32 cellular contexts compared by ENCODE assay signal in the genomic region with DNA sequence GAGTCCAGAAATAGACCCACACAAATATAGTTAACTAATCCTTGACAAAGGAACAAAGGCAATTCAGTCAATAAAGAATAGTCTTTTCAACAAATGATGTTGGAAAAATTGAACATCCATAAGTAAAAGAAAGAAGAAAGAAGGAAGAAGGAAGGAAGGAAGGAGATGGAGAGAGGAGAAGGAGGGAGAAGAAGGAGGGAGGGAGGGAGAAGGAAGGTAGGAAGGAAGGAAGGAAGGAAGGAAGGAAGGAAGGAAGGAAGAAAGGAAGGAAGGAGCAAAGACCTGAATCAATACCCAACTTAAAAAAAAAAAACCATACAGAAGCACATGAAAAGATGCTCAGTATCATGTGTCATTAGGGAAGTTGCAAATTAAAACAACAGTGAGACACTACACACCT.
DNase-seq lines count a peak whose midpoint lies in the region; ATAC-seq, FAIRE-seq and TF ChIP-seq lines count a peak whose summit lies in the region.
"Had no signal": no experiment of that assay in that cellular context is flagged by ENCODE, and none has a peak within 500 bp of the region (broad histone marks: within the 10 kb centered on the region; RNA-seq: fewer than 3 reads in every experiment).

No MANE protein-coding gene starts in this region.

- H3K4me1 ChIP-seq in A673 (ENCODE audit: insufficient read depth, low read length, poor library complexity, severe bottlenecking) (peaks cover 5% of the 10 kb centered on the region), HEK293 (ENCODE audit: control insufficient read depth, insufficient read depth, low read length) (no peaks in the 10 kb centered on the region; the same call in 1 of the 2 replicates), K562 (replicated peaks in 1 of 2; ENCODE audit: control insufficient read depth in 2 of 2, insufficient read depth in 2 of 2, low read length in 2 of 2) (no peaks in the 10 kb centered on the region), PC-3 (ENCODE audit: insufficient read depth, low read length) (no peaks in the 10 kb centered on the region)
- H3K4me1 ChIP-seq: A549; BE2C; BLaER1; BLaER1 treated with 17β-estradiol and CSF1 and Interleukin-3, amounts not matched to agents 10 nM and 100 nM; Caco-2 had no signal

- intact Hi-C loops in A673 (cut with micrococcal nuclease; ENCODE audit: unreplicated experiment) (no loop called here), K562 (cut with micrococcal nuclease) (no loop called here), PC-3 (cut with micrococcal nuclease) (no loop called here)

- POLR2A ChIA-PET in A673 (lab: Charles Lee; ENCODE audit: low non-redundant PET) (no interaction called here), HEK293 (lab: Yijun Ruan, JAX) (no interaction called here), K562 (lab: Yijun Ruan, JAX) (interaction anchor here (0.8 kb wide), 1 partner anchor 8 kb away, joined by 3 read pairs; no protein-coding TSS in a partner anchor), PC-3 (lab: Charles Lee; ENCODE audit: unreplicated experiment) (no interaction called here)

- ATAC-seq in K562 (no peak), omental fat pad (ENCODE audit: low FRiP score) (no peak), PC-3 (no peak)
- ATAC-seq: A549; CD8-positive, alpha-beta T cell had no signal

- H3K9ac ChIP-seq in K562 (ENCODE audit: insufficient read depth in 1 of 2, low read depth in 2 of 2, low read length in 2 of 2) (no peak overlapping the region), PC-3 (ENCODE audit: low read length) (no peak overlapping the region)
- H3K9ac ChIP-seq: BLaER1; BLaER1 treated with 17β-estradiol and CSF1 and Interleukin-3, amounts not matched to agents 10 nM and 100 nM had no signal

- H3K36me3 ChIP-seq in A673 (ENCODE audit: insufficient read depth, low read length, poor library complexity, severe bottlenecking) (no peaks in the 10 kb centered on the region), HEK293 (ENCODE audit: control insufficient read depth in 2 of 2, insufficient read depth in 1 of 2, low read length in 2 of 2) (no peaks in the 10 kb centered on the region), K562 (ENCODE audit: control insufficient read depth, insufficient read depth, low read length) (no peaks in the 10 kb centered on the region), PC-3 (ENCODE audit: low read depth, low read length) (no peaks in the 10 kb centered on the region)
- H3K36me3 ChIP-seq: BE2C; BLaER1; BLaER1 treated with 17β-estradiol and CSF1 and Interleukin-3, amounts not matched to agents 10 nM and 100 nM had no signal

- H3K27me3 ChIP-seq in A673 (replicated peaks; ENCODE audit: insufficient read depth, low read depth, low read length, poor library complexity) (peaks cover 26% of the 10 kb centered on the region), K562 (ENCODE audit: control insufficient read depth in 2 of 2, insufficient read depth in 2 of 2, low read length in 2 of 2) (peaks cover 6 to 9% of the 10 kb centered on the region in 2 experiments; a peak in 2 of 5 replicates), PC-3 (ENCODE audit: low read length) (peaks cover 15% of the 10 kb centered on the region)
- H3K27me3 ChIP-seq: BLaER1; BLaER1 treated with 17β-estradiol and CSF1 and Interleukin-3, amounts not matched to agents 10 nM and 100 nM had no signal

- BruUV-seq in A673 (replicated peaks; lab: Mats Ljungman, UMichigan) (no TSS peak), K562 (replicated peaks; lab: Mats Ljungman, UMichigan) (no TSS peak), PC-3 (replicated peaks; lab: Mats Ljungman, UMichigan) (no TSS peak)

- H4K20me1 ChIP-seq in K562 (replicated peaks; ENCODE audit: control insufficient read depth, insufficient read depth, low read length) (no peaks in the 10 kb centered on the region), PC-3 (ENCODE audit: low read length) (no peaks in the 10 kb centered on the region)
- H4K20me1 ChIP-seq: BLaER1; BLaER1 treated with 17β-estradiol and CSF1 and Interleukin-3, amounts not matched to agents 10 nM and 100 nM had no signal

- FAIRE-seq in K562 (lab: Jason Lieb, UNC): no peak
- FAIRE-seq: A549, D721Med had no signal

- H3K4me3 ChIP-seq in A673 (ENCODE audit: low read depth, low read length, poor library complexity, severe bottlenecking) (no peak overlapping the region), HEK293 (ENCODE audit: low read depth, low read length) (no peak overlapping the region), K562 (no peak overlapping the region), PC-3 (ENCODE audit: low read length) (no peak overlapping the region)
- H3K4me3 ChIP-seq: A549; BLaER1; BLaER1 treated with 17β-estradiol and CSF1 and Interleukin-3, amounts not matched to agents 10 nM and 100 nM had no signal

- no peak for TF ChIP-seq CTCF in A673 (conservative IDR thresholded peaks at IDR 0.05; ENCODE audit: low read depth, low read length)
- no peak for TF ChIP-seq CTCF in HEK293 (tag by site-specific recombination; IDR thresholded peaks at IDR 0.05)
- TF ChIP-seq CTCF in K562 (IDR thresholded peaks at IDR 0.05 in 2 of 3, conservative IDR thresholded peaks at IDR 0.05 in 1 of 3; ENCODE audit: insufficient read depth in 2 of 3, low read depth in 1 of 3, low read length in 3 of 3): no peak
- TF ChIP-seq CTCF in omental fat pad (IDR thresholded peaks at IDR 0.05): no peak
- TF ChIP-seq CTCF in PC-3 (conservative IDR thresholded peaks at IDR 0.05; ENCODE audit: low read depth, low read length): no peak

- H3K27ac ChIP-seq in A673 (ENCODE audit: low read depth, low read length, poor library complexity, severe bottlenecking) (no peak overlapping the region), HEK293 (ENCODE audit: extremely low read depth, low read depth, low read length) (no peak overlapping the region), K562 (ENCODE audit: extremely low read depth, low read depth, low read length) (no peak overlapping the region), PC-3 (ENCODE audit: low read length) (no peak overlapping the region)
- H3K27ac ChIP-seq: 22Rv1; A549; BLaER1; BLaER1 treated with 17β-estradiol and CSF1 and Interleukin-3, amounts not matched to agents 10 nM and 100 nM; C4-2B had no signal

- in situ Hi-C loops in K562 (cut with MboI): no loop called here

- H3K4me2 ChIP-seq in K562 (ENCODE audit: insufficient read depth, low read length) (no peak overlapping the region), PC-3 (ENCODE audit: low read length) (no peak overlapping the region)
- H3K4me2 ChIP-seq: A549; BLaER1; BLaER1 treated with 17β-estradiol and CSF1 and Interleukin-3, amounts not matched to agents 10 nM and 100 nM had no signal

- TF ChIP-seq POLR2A in K562 (conservative IDR thresholded peaks at IDR 0.05): no peak

- H2AFZ ChIP-seq in K562 (ENCODE audit: low read depth, low read length): no peak overlapping the region
- H2AFZ ChIP-seq in PC-3 (ENCODE audit: low read length): no peak overlapping the region

- H3K79me2 ChIP-seq in K562 (ENCODE audit: control insufficient read depth, insufficient read depth, low read length) (no peaks in the 10 kb centered on the region), PC-3 (ENCODE audit: low read length) (no peaks in the 10 kb centered on the region)

- H3K9me1 ChIP-seq in K562 (ENCODE audit: control insufficient read depth, insufficient read depth, low read length): no peaks in the 10 kb centered on the region

- no peak for TF ChIP-seq RAD21 in K562 (CRISPR knock-in tag; conservative IDR thresholded peaks at IDR 0.05 in 1 of 2, IDR thresholded peaks at IDR 0.05 in 1 of 2)

- no peaks in the 10 kb centered on the region for H3F3A ChIP-seq in PC-3 (ENCODE audit: low read length, unreplicated experiment)

- DNase-seq in A673 (ENCODE audit: low spot score) (peak; percentile 4), K562 (ENCODE audit: extremely low read depth in 1 of 4, low spot score in 3 of 4) (no peak), omental fat pad (ENCODE audit: low spot score) (no peak), PC-3 (no peak), NCI-H1092 treated with DMSO at 0.1 percent for 48 hours (lab: John Stamatoyannopoulos, UW) (no peak)
- DNase-seq: 8988T; ACHN; AML-193; BE2C; C1 segment of cervical spinal cord; Caco-2; Calu3; CD4-positive, alpha-beta memory T cell; CD4-positive, alpha-beta T cell; CD4-positive, CD25-positive, alpha-beta regulatory T cell; CD8-positive, alpha-beta memory T cell; CD8-positive, alpha-beta T cell; COR-L47; DMS 273 treated with DMSO at 0.1 percent for 48 hours; DMS153; DMS53; DMS79; DMS79 treated with DMSO at 0.1 percent for 48 hours; DND-41; EL had no signal

- H3K9me3 ChIP-seq in A673 (ENCODE audit: low read depth, low read length, poor library complexity, severe bottlenecking) (no peaks in the 10 kb centered on the region), HEK293 (ENCODE audit: control insufficient read depth, insufficient read depth, low read depth, low read length) (no peaks in the 10 kb centered on the region), K562 (replicated peaks; ENCODE audit: control insufficient read depth, insufficient read depth, low read depth, low read length) (no peaks in the 10 kb centered on the region), PC-3 (ENCODE audit: low read length) (no peaks in the 10 kb centered on the region)
- H3K9me3 ChIP-seq: A549, BE2C, BLaER1, Caco-2 had no signal

- no peaks in the 10 kb centered on the region for H3K9me2 ChIP-seq in PC-3 (replicated peaks; ENCODE audit: low read length)

- CTCF ChIA-PET in A673 (lab: Charles Lee): no interaction called here
- CTCF ChIA-PET in HEK293 (lab: Yijun Ruan, JAX): no interaction called here
- CTCF ChIA-PET in K562 (lab: Yijun Ruan, JAX; ENCODE audit: low intra/inter-chr PET ratio): interaction anchor here (0.7 kb wide), 1 partner anchor 23 kb away, joined by 4 read pairs; no protein-coding TSS in a partner anchor
- CTCF ChIA-PET in PC-3 (lab: Charles Lee): no interaction called here

- no peak for TF ChIP-seq EP300 in K562 (IDR thresholded peaks at IDR 0.05; ENCODE audit: low read length)

TF ChIP-seq in K562, 482 proteins besides CTCF, POLR2A, EP300 and RAD21 (continues in another document):
- no peak for TF ChIP-seq ERF (CRISPR knock-in tag; IDR thresholded peaks at IDR 0.05)
- TF ChIP-seq ZNF512 (tag; IDR thresholded peaks at IDR 0.05): peak; percentile 53
- TF ChIP-seq BHLHE40 (IDR thresholded peaks at IDR 0.05; ENCODE audit: low read length): no peak
- no peak for TF ChIP-seq ZNF77 (CRISPR knock-in tag; IDR thresholded peaks at IDR 0.05)
